ENCODE assay signal across 19 cellular contexts in genomic region chr9:89629096-89629976, GRCh38.
"Had no signal": no experiment of that assay in that cellular context is flagged by ENCODE, and none has a peak within 500 bp of the region (broad histone marks: within the 10 kb centered on the region; RNA-seq: fewer than 3 reads in every experiment).

No MANE protein-coding gene starts in this region.

- H3K9me3 Mint-ChIP-seq: naive thymus-derived CD8-positive, alpha-beta T cell; neural progenitor cell; stimulated activated naive B cell treated with anti-CD40 and anti-IgM and Interleukin-4, amounts not matched to agents 10 μg/mL and 1 μg/mL and 100 μg/mL, for 72 hours; type B pancreatic cell had no signal

- H3K36me3 ChIP-seq: heart left ventricle, neural progenitor cell, right lobe of liver had no signal

- H3K79me2 ChIP-seq: parathyroid adenoma had no signal

- H3K4me3 Mint-ChIP-seq: naive thymus-derived CD8-positive, alpha-beta T cell; neural progenitor cell; stimulated activated naive B cell treated with anti-CD40 and anti-IgM and Interleukin-4, amounts not matched to agents 10 μg/mL and 1 μg/mL and 100 μg/mL, for 72 hours; type B pancreatic cell had no signal

- H3K27ac Mint-ChIP-seq: naive thymus-derived CD8-positive, alpha-beta T cell; neural progenitor cell; stimulated activated naive B cell treated with anti-CD40 and anti-IgM and Interleukin-4, amounts not matched to agents 10 μg/mL and 1 μg/mL and 100 μg/mL, for 72 hours; type B pancreatic cell had no signal

- H3K27ac ChIP-seq: coronary artery, dorsolateral prefrontal cortex, heart left ventricle, neural progenitor cell, parathyroid adenoma, psoas muscle, right lobe of liver had no signal

- ATAC-seq: esophagus mucosa; heart left ventricle; naive thymus-derived CD8-positive, alpha-beta T cell; psoas muscle; right lobe of liver; stimulated activated naive B cell treated with anti-CD40 and anti-IgM and Interleukin-4, amounts not matched to agents 10 μg/mL and 1 μg/mL and 100 μg/mL, for 72 hours had no signal

- H3K4me3 ChIP-seq: coronary artery, dorsolateral prefrontal cortex, heart left ventricle, neural progenitor cell, psoas muscle, right lobe of liver had no signal

- H3K4me1 ChIP-seq: parathyroid adenoma had no signal

- H3K9me3 ChIP-seq: heart left ventricle, psoas muscle, right lobe of liver had no signal

- H3K27me3 Mint-ChIP-seq: type B pancreatic cell had no signal

- H3K4me1 Mint-ChIP-seq: naive thymus-derived CD8-positive, alpha-beta T cell had no signal

- H3K36me3 Mint-ChIP-seq: naive thymus-derived CD8-positive, alpha-beta T cell; neural progenitor cell; stimulated activated naive B cell treated with anti-CD40 and anti-IgM and Interleukin-4, amounts not matched to agents 10 μg/mL and 1 μg/mL and 100 μg/mL, for 72 hours; type B pancreatic cell had no signal

- H2AFZ ChIP-seq: neural progenitor cell, parathyroid adenoma had no signal

- DNase-seq: effector CD8-positive, alpha-beta T cell; heart left ventricle; hippocampal formation; kidney glomerular epithelial cell; mammary epithelial cell; naive thymus-derived CD8-positive, alpha-beta T cell; occipital lobe; psoas muscle; retina; right lobe of liver; stimulated activated CD4-positive, alpha-beta T cell treated with anti-CD3 and anti-CD28 coated beads, Interleukin-2, amount 100 ng/mL, for 24 hours; stimulated activated CD4-positive, alpha-beta T cell treated with anti-CD3 and anti-CD28 coated beads, Interleukin-4, amount 100 ng/mL, for 4 hours; stimulated activated naive B cell treated with anti-CD40 and anti-IgM and Interleukin-4, amounts not matched to agents 10 μg/mL and 1 μg/mL and 100 μg/mL, for 72 hours had no signal

- H3K27me3 ChIP-seq: dorsolateral prefrontal cortex, heart left ventricle, neural progenitor cell, right lobe of liver had no signal
